10 cellular contexts compared by ENCODE assay signal in the genomic region with DNA sequence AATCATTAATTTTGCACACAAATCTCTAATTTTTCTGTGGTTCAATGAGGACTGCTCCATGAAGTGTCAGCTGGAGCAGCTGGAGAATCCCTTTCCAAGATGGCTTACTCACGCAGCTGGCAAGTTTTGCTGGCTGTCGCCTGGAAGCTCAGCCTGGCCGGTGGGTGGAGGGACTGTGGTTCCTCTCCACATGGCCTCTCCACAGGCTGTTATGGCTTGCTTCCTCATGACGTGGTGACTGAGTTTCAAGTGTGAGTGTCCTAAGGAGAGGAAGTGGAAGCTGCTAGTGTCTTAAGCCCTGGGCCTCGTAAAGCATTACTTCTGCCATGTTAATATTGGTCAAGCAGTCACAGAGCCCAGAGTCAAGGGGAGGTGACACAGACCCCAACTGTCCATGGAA. TPM values are rescaled to one million over a fixed set of nuclear protein-coding genes. Genes with fewer than 3 reads are reported as not detected.
DNase-seq lines count a peak whose midpoint lies in the region; ATAC-seq and TF ChIP-seq lines count a peak whose summit lies in the region.
"Had no signal": no experiment of that assay in that cellular context is flagged by ENCODE, and none has a peak within 500 bp of the region (broad histone marks: within the 10 kb centered on the region; RNA-seq: fewer than 3 reads in every experiment).

No MANE protein-coding gene starts in this region.

- H3K36me3 ChIP-seq in OCI-LY7 (ENCODE audit: insufficient read depth, low read length) (no peaks in the 10 kb centered on the region), endodermal cell (ENCODE audit: control insufficient read depth, insufficient read depth, low read length) (no peaks in the 10 kb centered on the region)

- no peaks in the 10 kb centered on the region for H3K36me3 Mint-ChIP-seq in endodermal cell (ENCODE audit: low read depth)
- peaks cover 4% of the 10 kb centered on the region for H3K36me3 Mint-ChIP-seq in chondrocyte (ENCODE audit: low read depth)
- H3K36me3 Mint-ChIP-seq: CD8-positive, alpha-beta T cell had no signal

- ATAC-seq in HG02981 (IDR thresholded peaks at IDR 0.05; ENCODE audit: unreplicated experiment) (no peak), HG03432 (IDR thresholded peaks at IDR 0.05; ENCODE audit: unreplicated experiment) (no peak)
- ATAC-seq: CD8-positive, alpha-beta T cell; SK-N-SH treated with all-trans-retinoic acid at 6 μM for 48 hours had no signal

- peak; percentile 37 for DNase-seq in GDM1 (lab: John Stamatoyannopoulos, UW)
- no peak for DNase-seq in OCI-LY7 (ENCODE audit: low spot score)
- peak; percentile 64 for DNase-seq in fibroblast of the aortic adventitia (ENCODE audit: low read depth)
- DNase-seq in posterior cingulate gyrus: peak in 6 of 10 donors; percentile 20 to 91 (median 42)
- DNase-seq in endodermal cell: no peak
- DNase-seq in chondrocyte (ENCODE audit: low spot score): no peak
- DNase-seq: CD8-positive, alpha-beta T cell had no signal

- no peaks in the 10 kb centered on the region for H3K9me2 ChIP-seq in OCI-LY7 (ENCODE audit: insufficient read depth, low read length)

- BruUV-seq in OCI-LY7 (replicated peaks; lab: Mats Ljungman, UMichigan): no TSS peak

- H3K79me2 ChIP-seq in OCI-LY7 (ENCODE audit: insufficient read depth, low read depth, low read length): no peaks in the 10 kb centered on the region

- no peak overlapping the region for H3K4me3 Mint-ChIP-seq in endodermal cell
- H3K4me3 Mint-ChIP-seq in chondrocyte (ENCODE audit: unreplicated experiment): no peak overlapping the region
- H3K4me3 Mint-ChIP-seq: CD8-positive, alpha-beta T cell had no signal

- no peaks in the 10 kb centered on the region for H4K20me1 ChIP-seq in OCI-LY7 (ENCODE audit: insufficient read depth, low read length)

- H3K9me3 Mint-ChIP-seq in endodermal cell: no peaks in the 10 kb centered on the region
- peaks cover 5% of the 10 kb centered on the region for H3K9me3 Mint-ChIP-seq in chondrocyte (ENCODE audit: low read depth)
- H3K9me3 Mint-ChIP-seq: CD8-positive, alpha-beta T cell had no signal

- H3K4me1 Mint-ChIP-seq in endodermal cell: no peaks in the 10 kb centered on the region
- H3K4me1 Mint-ChIP-seq in chondrocyte (ENCODE audit: low read depth): no peaks in the 10 kb centered on the region

- no peak overlapping the region for H3K4me2 ChIP-seq in OCI-LY7 (ENCODE audit: low read length)

- 90 to 91% methylated on average over 5 of the region's 5 CpGs for WGBS in endodermal cell (ENCODE audit: insufficient coverage in 1 of 2, insufficient read length in 1 of 2), 2 experiments

- POLR2A ChIA-PET in OCI-LY7 (lab: Charles Lee): interaction anchor here (0.6 to 1.4 kb wide), 2 partner anchors 10 to 336 kb away, joined by 3 to 4 read pairs; no protein-coding TSS in a partner anchor

- no peaks in the 10 kb centered on the region for H3K27me3 ChIP-seq in endodermal cell (ENCODE audit: control insufficient read depth, insufficient read depth, low read length, poor library complexity, severe bottlenecking)

- no peak overlapping the region for H3K9ac ChIP-seq in endodermal cell (ENCODE audit: extremely low read depth, low read length, poor library complexity, severe bottlenecking)

- H3K4me1 ChIP-seq in OCI-LY7 (ENCODE audit: insufficient read depth, low read length, poor library complexity, severe bottlenecking): no peaks in the 10 kb centered on the region
- H3K4me1 ChIP-seq in endodermal cell (ENCODE audit: control insufficient read depth, insufficient read depth, low read length): no peaks in the 10 kb centered on the region

- H3K9me3 ChIP-seq in OCI-LY7 (ENCODE audit: low read length) (no peaks in the 10 kb centered on the region), endodermal cell (ENCODE audit: control insufficient read depth, low read length) (no peaks in the 10 kb centered on the region)

- H3K27ac Mint-ChIP-seq in endodermal cell: no peak overlapping the region
- H3K27ac Mint-ChIP-seq in chondrocyte (ENCODE audit: unreplicated experiment): no peak overlapping the region
- H3K27ac Mint-ChIP-seq: CD8-positive, alpha-beta T cell had no signal

- intact Hi-C loops in OCI-LY7 (cut with micrococcal nuclease; ENCODE audit: unreplicated experiment): no loop called here
- intact Hi-C loops in posterior cingulate gyrus (cut with DNase I): loop anchor here (5.0 kb wide), 1 partner anchor 490 kb away; no protein-coding TSS in a partner anchor

- H3K27ac ChIP-seq in OCI-LY7 (ENCODE audit: low read depth, low read length, poor library complexity, severe bottlenecking) (no peak overlapping the region), endodermal cell (ENCODE audit: low read depth, low read length) (no peak overlapping the region)

- H3K27me3 Mint-ChIP-seq in endodermal cell (ENCODE audit: insufficient read depth): peaks cover 3% of the 10 kb centered on the region
- no peaks in the 10 kb centered on the region for H3K27me3 Mint-ChIP-seq in chondrocyte (ENCODE audit: low read depth)

- CTCF ChIA-PET in OCI-LY7 (lab: Charles Lee; ENCODE audit: unreplicated experiment): no interaction called here

- H3K4me3 ChIP-seq in OCI-LY7 (ENCODE audit: low read depth, low read length, poor library complexity, severe bottlenecking) (no peak overlapping the region), fibroblast of the aortic adventitia (ENCODE audit: low read depth, low read length) (no peak overlapping the region), endodermal cell (ENCODE audit: low read length) (no peak overlapping the region)

- TF ChIP-seq CTCF in OCI-LY7 (conservative IDR thresholded peaks at IDR 0.05; ENCODE audit: low read length): no peak
- no peak for TF ChIP-seq CTCF in fibroblast of the aortic adventitia (IDR thresholded peaks at IDR 0.05; ENCODE audit: insufficient read depth, low read length)
- TF ChIP-seq CTCF in endodermal cell (conservative IDR thresholded peaks at IDR 0.05): no peak
- TF ChIP-seq CTCF in chondrocyte (IDR thresholded peaks at IDR 0.05): no peak

- peak overlapping the region; percentile 11 for H2AFZ ChIP-seq in OCI-LY7 (ENCODE audit: low read length)

RNA-seq across cellular contexts. Expression of a gene that starts 14.0 kb away (rescaled TPM):
- not detected in 2 replicates for total RNA-seq in OCI-LY7 (2014; rRNA removed; shearing (Covaris generic))
- total RNA-seq in OCI-LY7 (2022) (not detected in 2 replicates), fibroblast of the aortic adventitia (ENCODE audit: low replicate concordance) (4.3 and 21.3 TPM in 2 replicates), endodermal cell (1 to 10 TPM in 1 of 2 donors, under 1 TPM in 1; 0.95 to 1.2 TPM), chondrocyte (1.6 to 3.5 TPM (median 2.9 TPM) in 3 replicates)
- polyA plus RNA-seq in endodermal cell (2013, experiment 1 of 2): 2.6 TPM
- polyA plus RNA-seq in endodermal cell (2013, experiment 2 of 2): 2.9 TPM

RNA-seq across cellular contexts. Expression of a gene that starts 53.5 kb away (rescaled TPM):
- total RNA-seq in OCI-LY7 (2014; rRNA removed; shearing (Covaris generic)): 8.5 and 13.4 TPM in 2 replicates
- 13.0 and 14.8 TPM in 2 replicates for total RNA-seq in OCI-LY7 (2022)
- total RNA-seq in fibroblast of the aortic adventitia (ENCODE audit: low replicate concordance): 28.5 and 57.8 TPM in 2 replicates
- total RNA-seq in endodermal cell: 10 to 100 TPM in 1 of 2 donors, 1 to 10 TPM in 1; 8.6 to 11.8 TPM
- 24.3 TPM for polyA plus RNA-seq in endodermal cell (2013, experiment 1 of 2)
- 21.1 TPM for polyA plus RNA-seq in endodermal cell (2013, experiment 2 of 2)
- total RNA-seq in chondrocyte: 20.7 to 28.2 TPM (median 22.5 TPM) in 3 replicates

Comparison
In these comparisons a context has a peak if more than half of its experiments do, and no peak if none do; other contexts are left out.
1. DNase-seq: peak in GDM1 (single experiment), fibroblast of the aortic adventitia (single experiment) and posterior cingulate gyrus (6 of 10); none in OCI-LY7 (single experiment), endodermal cell (single experiment) and chondrocyte (single experiment).